ENCODE assay signal across 8 cellular contexts in genomic region chr21:44949161-44950015, GRCh38. TPM values are rescaled to one million over a fixed set of nuclear protein-coding genes. Genes with fewer than 3 reads are reported as not detected.
DNase-seq lines count a peak whose midpoint lies in the region; ATAC-seq and TF ChIP-seq lines count a peak whose summit lies in the region.

No MANE protein-coding gene starts in this region.

- H3K9me3 ChIP-seq in cardiac muscle cell (ENCODE audit: low read depth) = no peaks in the 10 kb centered on the region
- no peaks in the 10 kb centered on the region for H3K9me3 ChIP-seq in psoas muscle

- peak; percentile 43 for ATAC-seq in HG02981 (IDR thresholded peaks at IDR 0.05; ENCODE audit: unreplicated experiment)
- ATAC-seq in psoas muscle = peak; percentile 45 to 63 (median 53)
- ATAC-seq in GM19351 (IDR thresholded peaks at IDR 0.05; ENCODE audit: unreplicated experiment) = no peak
- no peak for ATAC-seq in HG03135 (IDR thresholded peaks at IDR 0.05; ENCODE audit: unreplicated experiment)

- no peaks in the 10 kb centered on the region for H3K27me3 ChIP-seq in cardiac muscle cell
- no peaks in the 10 kb centered on the region for H3K27me3 ChIP-seq in psoas muscle (ENCODE audit: insufficient read depth in 3 of 3, low read length in 2 of 3)

- WGBS in psoas muscle, 3 donors = 62 to 70% (median 64%) methylated on average over 37 to 39 of the region's 39 CpGs

- H3K4me1 ChIP-seq in cardiac muscle cell (ENCODE audit: low read depth) (peaks cover 15% of the 10 kb centered on the region), psoas muscle (peaks cover 74% of the 10 kb centered on the region)

- H3K4me3 ChIP-seq in cardiac muscle cell (no peak overlapping the region), psoas muscle (no peak overlapping the region)

- H3K27ac ChIP-seq in cardiac muscle cell (no peak overlapping the region), psoas muscle (peak overlapping the region; percentile 55)

- no peaks in the 10 kb centered on the region for H3K36me3 ChIP-seq in cardiac muscle cell
- peaks cover 0 to 18% of the 10 kb centered on the region in 2 donors for H3K36me3 ChIP-seq in psoas muscle (ENCODE audit: insufficient read depth in 1 of 2, low read depth in 1 of 2)

- TF ChIP-seq CTCF in cardiac muscle cell (IDR thresholded peaks at IDR 0.05; ENCODE audit: low read depth, low read length) = peak; percentile 90
- TF ChIP-seq CTCF in psoas muscle (IDR thresholded peaks at IDR 0.05) = peak; percentile 97

- DNase-seq in DMS79 treated with DMSO at 0.1 percent for 48 hours (lab: John Stamatoyannopoulos, UW) = peak; percentile 18
- DNase-seq in SK-N-DZ (ENCODE audit: low spot score) = peak; percentile 58
- DNase-seq in activated naive CD4-positive, alpha-beta T cell treated with anti-CD3 and anti-CD28 coated beads, Interleukin-2, amount 50 U/mL, for 16 hours = peak; percentile 79
- DNase-seq in cardiac muscle cell (ENCODE audit: low read depth in 1 of 2, low spot score in 1 of 2) = peak; percentile 79 to 90
- DNase-seq in psoas muscle = peak; percentile 90 to 95

- intact Hi-C loops in psoas muscle (cut with DNase I) = loop anchor here (2.0 to 10.0 kb wide), 6 partner anchors 103 to 335 kb away; partner anchors contain the start of genes ADARB1 (in 2 of the 2) and POFUT2 (in 1 of the 2)

RNA-seq across cellular contexts. Expression of gene SLX9, which starts 9.6 kb away (rescaled TPM):
- 17.1 and 23.9 TPM in 2 replicates for polyA plus RNA-seq in SK-N-DZ (2014; cell fraction: cytosol; rRNA removed)
- 12.7 and 14.2 TPM in 2 replicates for polyA plus RNA-seq in SK-N-DZ (2014; cell fraction: nucleus; rRNA removed)
- total RNA-seq in cardiac muscle cell (26.1 and 31.2 TPM in 2 replicates), psoas muscle (10 to 100 TPM; 26.3 to 58.0 (median 32.5) TPM)
- polyA plus RNA-seq in cardiac muscle cell (24.7 and 34.8 TPM in 2 replicates), psoas muscle (10 to 100 TPM; 20.2 to 69.2 (median 26.7) TPM)

RNA-seq across cellular contexts. Expression of gene ITGB2, which starts 28.7 kb away (rescaled TPM):
- 0.07 TPM in 1 of 2 replicates, not detected in the other for polyA plus RNA-seq in SK-N-DZ (2014; cell fraction: cytosol; rRNA removed)
- 0.13 TPM in 1 of 2 replicates, not detected in the other for polyA plus RNA-seq in SK-N-DZ (2014; cell fraction: nucleus; rRNA removed)
- 0.25 and 0.57 TPM in 2 replicates for total RNA-seq in cardiac muscle cell
- polyA plus RNA-seq in cardiac muscle cell = 0.12 and 0.27 TPM in 2 replicates
- 10 to 100 TPM in 3 of 4 donors, 1 to 10 TPM in 1; 8.3 to 11.7 (median 11.0) TPM for total RNA-seq in psoas muscle
- 1 to 10 TPM; 2.5 to 4.6 (median 2.7) TPM for polyA plus RNA-seq in psoas muscle

Comparison
In these comparisons a context has a peak if more than half of its experiments do, and no peak if none do; other contexts are left out.
1. DNase-seq: peak in every context shown above with its lines; median percentile 92 in psoas muscle; 84 in cardiac muscle cell; 79 in activated naive CD4-positive, alpha-beta T cell treated with anti-CD3 and anti-CD28 coated beads, Interleukin-2, amount 50 U/mL, for 16 hours; 58 in SK-N-DZ; 18 in DMS79 treated with DMSO at 0.1 percent for 48 hours.
2. ATAC-seq: peak in HG02981 (single experiment) and psoas muscle (4 of 4); none in GM19351 (single experiment) and HG03135 (single experiment).